ENCODE assay signal across 15 cellular contexts in the genomic region with DNA sequence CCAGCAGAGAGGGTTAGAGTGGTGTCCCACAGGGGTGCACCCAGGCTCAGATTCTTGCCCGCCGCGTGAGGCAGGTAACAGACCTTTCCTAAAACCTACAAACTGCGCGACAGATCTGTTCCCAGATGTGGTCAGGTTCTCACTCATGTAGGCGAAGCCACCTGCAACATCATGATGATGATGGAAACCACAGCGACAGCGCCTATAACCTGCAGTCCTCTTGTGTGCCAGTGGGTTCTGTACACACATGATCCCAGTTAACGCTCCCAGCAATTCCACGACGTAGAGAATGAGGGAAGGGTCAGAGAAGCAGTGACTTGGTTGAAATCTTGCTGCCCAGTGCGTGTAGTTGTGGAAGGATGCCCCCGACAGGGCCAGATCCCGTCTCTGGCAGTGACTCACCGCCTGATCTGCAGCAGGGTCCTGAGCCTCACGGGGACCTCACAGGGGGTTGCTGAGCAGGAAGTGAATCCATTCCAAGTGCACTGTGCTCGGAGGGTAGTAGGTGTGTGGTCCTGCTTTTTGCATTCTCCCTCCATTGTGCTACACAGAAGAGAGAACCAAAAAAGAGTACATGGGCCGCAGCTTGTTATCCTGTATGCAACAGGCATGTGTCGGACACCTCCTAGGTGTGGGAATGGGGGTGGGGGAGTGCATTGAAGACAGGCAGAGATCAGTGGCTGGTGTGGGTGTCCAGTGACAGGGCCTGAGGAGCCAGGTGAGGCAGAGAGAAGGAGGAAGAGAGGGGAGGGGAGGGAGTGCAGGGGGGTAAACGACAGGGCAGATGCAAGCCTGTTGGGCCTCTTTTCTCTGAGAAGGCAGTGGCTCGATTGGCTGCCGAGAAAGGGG.
A peak's percentile ranks its signal among the peaks of the same experiment; 100 is the strongest.
DNase-seq lines count a peak whose midpoint lies in the region; ATAC-seq, FAIRE-seq and TF ChIP-seq lines count a peak whose summit lies in the region.
"Had no signal": no experiment of that assay in that cellular context is flagged by ENCODE, and none has a peak within 500 bp of the region (broad histone marks: within the 10 kb centered on the region; RNA-seq: fewer than 3 reads in every experiment).

No MANE protein-coding gene starts in this region.

- no peaks in the 10 kb centered on the region for H3K9me3 Mint-ChIP-seq in CD4-positive, alpha-beta T cell
- peaks cover 58 to 81% of the 10 kb centered on the region in 2 experiments for H3K9me3 Mint-ChIP-seq in H9

- no peak for FAIRE-seq in A549 (lab: Jason Lieb, UNC)
- FAIRE-seq: GM12878, H1, K562 had no signal

- H3T11ph ChIP-seq in H9 (ENCODE audit: low read length): no peak overlapping the region

- no peak overlapping the region for H3K27ac ChIP-seq in A549
- H3K27ac ChIP-seq in CD4-positive, alpha-beta T cell (ENCODE audit: low read depth, low read length): no peak overlapping the region
- H3K27ac ChIP-seq in H9 (ENCODE audit: insufficient read length, low read depth, low read length): no peak overlapping the region
- H3K27ac ChIP-seq: BLaER1 had no signal

- H4K20me1 ChIP-seq in H9 (ENCODE audit: control insufficient read depth, insufficient read depth, insufficient read length): peaks cover 2% of the 10 kb centered on the region
- H4K20me1 ChIP-seq: BLaER1 had no signal

- no peaks in the 10 kb centered on the region for H3K79me1 ChIP-seq in H9 (ENCODE audit: insufficient read depth, low read depth, low read length, poor library complexity, severe bottlenecking)

- H3K27me3 Mint-ChIP-seq in CD4-positive, alpha-beta T cell: no peaks in the 10 kb centered on the region
- no peaks in the 10 kb centered on the region; the same call in 1 of the 2 replicates for H3K27me3 Mint-ChIP-seq in H9 (ENCODE audit: low read depth)

- H2BK15ac ChIP-seq in H9 (ENCODE audit: low read depth, low read length): no peak overlapping the region

- H2AFZ ChIP-seq in H9 (ENCODE audit: low read length): no peak overlapping the region

- no peak for DNase-seq in A549 (ENCODE audit: low read depth in 1 of 2, low spot score in 1 of 2)
- DNase-seq in CD4-positive, alpha-beta T cell: no peak
- DNase-seq in H9: no peak
- DNase-seq in islet precursor cell: peak; percentile 59
- DNase-seq in activated effector memory CD4-positive, alpha-beta T cell treated with anti-CD3 and anti-CD28 coated beads, Interleukin-2, amount 50 U/mL, for 16 hours: no peak
- DNase-seq in BE2C: no peak
- DNase-seq: Calu3, DMS 273 treated with DMSO at 0.1 percent for 48 hours had no signal

- H3K4me3 ChIP-seq in A549: no peak overlapping the region
- H3K4me3 ChIP-seq in BE2C (ENCODE audit: low read depth, low read length): no peak overlapping the region
- H3K4me3 ChIP-seq: BLaER1, GM12878, K562 had no signal

- no peak for ATAC-seq in A549
- no peak for ATAC-seq in CD4-positive, alpha-beta T cell (ENCODE audit: poor library complexity)
- ATAC-seq in SK-N-SH treated with all-trans-retinoic acid at 6 μM for 48 hours: no peak; the same call in 2 of the 3 replicates
- no peak for ATAC-seq in HG03280 (IDR thresholded peaks at IDR 0.05; ENCODE audit: unreplicated experiment)
- ATAC-seq: GM12878, HCT116, K562 had no signal

- H3K79me2 ChIP-seq in H9 (ENCODE audit: insufficient read depth, low read length): no peaks in the 10 kb centered on the region

- no peak overlapping the region for H4K8ac ChIP-seq in H9 (replicated peaks; ENCODE audit: insufficient read length, low read depth, low read length)

- H3K4me1 Mint-ChIP-seq in CD4-positive, alpha-beta T cell (ENCODE audit: low read depth): no peaks in the 10 kb centered on the region
- H3K4me1 Mint-ChIP-seq in H9: peaks cover 0 to 8% of the 10 kb centered on the region in 2 experiments; a peak in 1 of 4 replicates

- TF ChIP-seq RAD21 in A549 (conservative IDR thresholded peaks at IDR 0.05 in 1 of 2, IDR thresholded peaks at IDR 0.05 in 1 of 2): no peak

- no peak for TF ChIP-seq EP300 in A549 (IDR thresholded peaks at IDR 0.05)

- H3K56ac ChIP-seq in H9 (ENCODE audit: insufficient read length, low read depth, low read length): no peak overlapping the region

- no peak overlapping the region for H3K4ac ChIP-seq in H9 (ENCODE audit: low read depth, low read length)

- H3K9me3 ChIP-seq in A549: no peaks in the 10 kb centered on the region
- H3K9me3 ChIP-seq in CD4-positive, alpha-beta T cell (ENCODE audit: control insufficient read depth, low read length): no peaks in the 10 kb centered on the region
- no peaks in the 10 kb centered on the region for H3K9me3 ChIP-seq in H9 (ENCODE audit: control insufficient read depth, low read depth, low read length)
- H3K9me3 ChIP-seq in BE2C: no peaks in the 10 kb centered on the region
- H3K9me3 ChIP-seq: BLaER1 had no signal

- no peak overlapping the region for H2BK12ac ChIP-seq in H9 (ENCODE audit: insufficient read length, low read depth, low read length)

- CTCF ChIA-PET in A549 (lab: Yijun Ruan, JAX): no interaction called here
- CTCF ChIA-PET in CD4-positive, alpha-beta T cell (lab: Charles Lee): no interaction called here

- H3K23me2 ChIP-seq in H9 (ENCODE audit: insufficient read length, low read depth, low read length, poor library complexity, severe bottlenecking): no peaks in the 10 kb centered on the region

- no peak overlapping the region for H4K91ac ChIP-seq in H9 (ENCODE audit: insufficient read length, low read depth, low read length)

- H3K27me3 ChIP-seq in CD4-positive, alpha-beta T cell (ENCODE audit: control insufficient read depth, insufficient read depth, low read length): no peaks in the 10 kb centered on the region
- H3K27me3 ChIP-seq in H9 (ENCODE audit: insufficient read depth, low read length) (no peaks in the 10 kb centered on the region), BE2C (no peaks in the 10 kb centered on the region)
- H3K27me3 ChIP-seq: BLaER1 had no signal

- H3K9ac ChIP-seq in H9 (ENCODE audit: extremely low read depth, insufficient read length, low read length): no peak overlapping the region
- H3K9ac ChIP-seq: BLaER1 had no signal

- no peak overlapping the region for H2BK5ac ChIP-seq in H9 (ENCODE audit: insufficient read length, low read length)

- peak overlapping the region; percentile 44 for H3K27ac Mint-ChIP-seq in CD4-positive, alpha-beta T cell
- H3K27ac Mint-ChIP-seq in H9: peak overlapping the region in 2 of 3 experiments; percentile 24 to 53; a peak in 2 of 7 replicates

- TF ChIP-seq POLR2A in A549 (IDR thresholded peaks at IDR 0.05; ENCODE audit: low read length): no peak

- no peak overlapping the region for H3K23ac ChIP-seq in H9 (ENCODE audit: insufficient read length, low read depth, low read length)

- no peaks in the 10 kb centered on the region for H3K36me3 ChIP-seq in BE2C

- POLR2A ChIA-PET in A549 (lab: Yijun Ruan, JAX): no interaction called here
- POLR2A ChIA-PET in CD4-positive, alpha-beta T cell (lab: Charles Lee): no interaction called here

- H3K14ac ChIP-seq in H9 (ENCODE audit: insufficient read depth, low read length): no peak overlapping the region

- H2BK120ac ChIP-seq in H9 (ENCODE audit: low read depth, low read length, poor library complexity, severe bottlenecking): no peak overlapping the region

- no peak overlapping the region for H3K4me3 Mint-ChIP-seq in CD4-positive, alpha-beta T cell
- no peak overlapping the region for H3K4me3 Mint-ChIP-seq in H9

- intact Hi-C loops in CD4-positive, alpha-beta T cell (cut with DNase I, micrococcal nuclease): no loop called here

- H4K5ac ChIP-seq in H9 (ENCODE audit: insufficient read length, low read depth, low read length): no peak overlapping the region

- H3K4me2 ChIP-seq in A549: no peak overlapping the region
- no peak overlapping the region for H3K4me2 ChIP-seq in H9 (ENCODE audit: insufficient read depth, insufficient read length, low read length)
- H3K4me2 ChIP-seq: BLaER1 had no signal

- H2BK20ac ChIP-seq in H9 (ENCODE audit: low read depth, low read length, poor library complexity, severe bottlenecking): no peak overlapping the region

- H3K36me3 Mint-ChIP-seq in CD4-positive, alpha-beta T cell (ENCODE audit: low read depth): peaks cover 49% of the 10 kb centered on the region
- H3K36me3 Mint-ChIP-seq in H9 (ENCODE audit: insufficient read depth in 1 of 3, low read depth in 3 of 3): peaks cover 12 to 44% (median 20%) of the 10 kb centered on the region in 3 experiments; a peak in 5 of 7 replicates

- no peak overlapping the region for H2AK5ac ChIP-seq in H9 (ENCODE audit: insufficient read length, low read length)

- TF ChIP-seq CTCF in A549 (IDR thresholded peaks at IDR 0.05): no peak
- TF ChIP-seq CTCF in CD4-positive, alpha-beta T cell (IDR thresholded peaks at IDR 0.05): no peak
- no peak for TF ChIP-seq CTCF in H9 (conservative IDR thresholded peaks at IDR 0.05)
- no peak for TF ChIP-seq CTCF in BE2C (IDR thresholded peaks at IDR 0.05; ENCODE audit: low read depth, low read length)

- no peaks in the 10 kb centered on the region for H3K4me1 ChIP-seq in A549
- no peaks in the 10 kb centered on the region for H3K4me1 ChIP-seq in H9 (ENCODE audit: insufficient read depth, low read length)
- no peaks in the 10 kb centered on the region for H3K4me1 ChIP-seq in BE2C
- H3K4me1 ChIP-seq: BLaER1 had no signal

- 92% methylated on average over 16 of the region's 22 CpGs for WGBS in A549 (ENCODE audit: missing lambda C conversion rate)
- WGBS in H9 (ENCODE audit: extremely low coverage, insufficient read length, low lambda C conversion rate): no CpG with 5 or more reads among the region's 22 CpGs

- H3K18ac ChIP-seq in H9 (ENCODE audit: insufficient read length, low read depth, low read length): no peak overlapping the region

TF ChIP-seq in A549, 52 proteins besides CTCF, POLR2A, EP300 and RAD21:
- TF ChIP-seq MAFK (IDR thresholded peaks at IDR 0.05; ENCODE audit: partially characterized antibody): peak; percentile 7
- TF ChIP-seq, protein P1, sequence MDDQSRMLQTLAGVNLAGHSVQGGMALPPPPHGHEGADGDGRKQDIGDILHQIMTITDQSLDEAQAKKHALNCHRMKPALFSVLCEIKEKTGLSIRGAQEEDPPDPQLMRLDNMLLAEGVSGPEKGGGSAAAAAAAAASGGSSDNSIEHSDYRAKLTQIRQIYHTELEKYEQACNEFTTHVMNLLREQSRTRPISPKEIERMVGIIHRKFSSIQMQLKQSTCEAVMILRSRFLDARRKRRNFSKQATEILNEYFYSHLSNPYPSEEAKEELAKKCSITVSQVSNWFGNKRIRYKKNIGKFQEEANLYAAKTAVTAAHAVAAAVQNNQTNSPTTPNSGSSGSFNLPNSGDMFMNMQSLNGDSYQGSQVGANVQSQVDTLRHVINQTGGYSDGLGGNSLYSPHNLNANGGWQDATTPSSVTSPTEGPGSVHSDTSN (IDR thresholded peaks at IDR 0.05): no peak

TF ChIP-seq in SK-N-SH treated with all-trans-retinoic acid at 6 μM for 48 hours, 23 proteins besides CTCF, POLR2A, EP300 and RAD21:
- no peak for TF ChIP-seq ISL1 (CRISPR knock-in tag; IDR thresholded peaks at IDR 0.05)
